In the genomic region with DNA sequence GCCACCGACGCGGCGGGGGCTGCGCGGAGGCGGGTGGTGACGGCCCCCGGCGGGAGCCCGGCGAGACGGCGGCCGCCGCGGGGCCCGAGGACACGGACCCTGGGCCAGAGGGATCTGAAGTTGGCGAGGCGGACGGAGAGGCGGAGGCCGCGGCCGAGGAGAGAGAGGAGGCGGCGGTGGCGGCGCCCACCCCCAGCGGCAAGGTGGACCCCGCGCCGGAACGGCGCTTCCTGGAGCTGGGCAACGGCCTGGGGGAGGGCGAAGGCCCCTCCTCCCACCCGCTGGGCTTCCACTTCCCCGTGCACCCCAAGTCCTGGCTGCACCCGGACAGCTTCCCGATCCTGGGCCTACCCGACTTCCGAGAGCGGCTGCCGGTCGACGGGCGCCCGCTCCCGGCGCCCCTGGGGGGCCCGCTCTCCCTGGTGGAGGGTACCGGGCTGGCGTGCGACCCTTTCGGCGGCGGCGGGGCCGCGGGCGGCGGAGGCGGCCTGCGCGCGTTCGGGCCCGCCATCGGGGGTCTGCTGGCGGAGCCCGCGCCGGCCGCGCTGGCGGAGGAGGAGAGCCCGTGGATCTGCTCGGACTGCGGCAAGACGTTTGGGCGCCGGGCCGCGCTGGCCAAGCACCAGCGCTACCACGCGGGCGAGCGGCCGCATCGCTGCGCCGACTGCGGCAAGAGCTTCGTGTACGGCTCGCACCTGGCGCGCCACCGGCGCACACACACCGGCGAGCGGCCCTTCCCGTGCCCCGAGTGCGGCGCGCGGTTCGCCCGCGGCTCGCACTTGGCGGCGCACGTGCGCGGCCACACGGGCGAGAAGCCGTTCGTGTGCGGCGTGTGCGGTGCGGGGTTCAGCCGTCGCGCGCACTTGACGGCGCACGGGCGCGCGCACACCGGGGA, we compare ENCODE assay signal across 11 cellular contexts.
"Had no signal": no experiment of that assay in that cellular context is flagged by ENCODE, and none has a peak within 500 bp of the region (broad histone marks: within the 10 kb centered on the region; RNA-seq: fewer than 3 reads in every experiment).

No MANE protein-coding gene starts in this region.

- H3K27ac Mint-ChIP-seq: activated CD8-positive, alpha-beta T cell treated with anti-CD3 and anti-CD28 coated beads, Interleukin-2, amount 10 ng/mL, durations not matched to agents 7 days and 5 days; activated naive CD4-positive, alpha-beta T cell treated with anti-CD3 and anti-CD28 coated beads, Interleukin-2, amount 50 U/mL, for 72 hours; neural progenitor cell had no signal

- ATAC-seq: activated CD8-positive, alpha-beta T cell treated with anti-CD3 and anti-CD28 coated beads, Interleukin-2, amount 10 ng/mL, durations not matched to agents 7 days and 5 days; activated naive CD4-positive, alpha-beta T cell treated with anti-CD3 and anti-CD28 coated beads, Interleukin-2, amount 50 U/mL, for 72 hours had no signal

- H3K36me3 ChIP-seq: neural progenitor cell had no signal

- H3K79me2 ChIP-seq: parathyroid adenoma had no signal

- H3K4me1 Mint-ChIP-seq: neural progenitor cell had no signal

- H3K4me1 ChIP-seq: parathyroid adenoma had no signal

- H3K4me3 Mint-ChIP-seq: activated CD8-positive, alpha-beta T cell treated with anti-CD3 and anti-CD28 coated beads, Interleukin-2, amount 10 ng/mL, durations not matched to agents 7 days and 5 days; neural progenitor cell had no signal

- H3K4me2 ChIP-seq: neural progenitor cell had no signal

- H3K4me3 ChIP-seq: neural progenitor cell had no signal

- DNase-seq: activated CD4-positive, alpha-beta T cell treated with anti-CD3 and anti-CD28 coated beads for 4 hours; activated CD8-positive, alpha-beta T cell treated with anti-CD3 and anti-CD28 coated beads, Interleukin-2, amount 10 ng/mL, durations not matched to agents 7 days and 5 days; cerebellar nuclear complex; dermis blood vessel endothelial cell; midbrain; small intestine; substantia nigra; trophoblast cell had no signal

- H2AFZ ChIP-seq: neural progenitor cell, parathyroid adenoma had no signal

- H3K27me3 ChIP-seq: neural progenitor cell had no signal

- H3K27ac ChIP-seq: neural progenitor cell, parathyroid adenoma had no signal
